ENCODE assay signal across 9 cellular contexts in the genomic region with DNA sequence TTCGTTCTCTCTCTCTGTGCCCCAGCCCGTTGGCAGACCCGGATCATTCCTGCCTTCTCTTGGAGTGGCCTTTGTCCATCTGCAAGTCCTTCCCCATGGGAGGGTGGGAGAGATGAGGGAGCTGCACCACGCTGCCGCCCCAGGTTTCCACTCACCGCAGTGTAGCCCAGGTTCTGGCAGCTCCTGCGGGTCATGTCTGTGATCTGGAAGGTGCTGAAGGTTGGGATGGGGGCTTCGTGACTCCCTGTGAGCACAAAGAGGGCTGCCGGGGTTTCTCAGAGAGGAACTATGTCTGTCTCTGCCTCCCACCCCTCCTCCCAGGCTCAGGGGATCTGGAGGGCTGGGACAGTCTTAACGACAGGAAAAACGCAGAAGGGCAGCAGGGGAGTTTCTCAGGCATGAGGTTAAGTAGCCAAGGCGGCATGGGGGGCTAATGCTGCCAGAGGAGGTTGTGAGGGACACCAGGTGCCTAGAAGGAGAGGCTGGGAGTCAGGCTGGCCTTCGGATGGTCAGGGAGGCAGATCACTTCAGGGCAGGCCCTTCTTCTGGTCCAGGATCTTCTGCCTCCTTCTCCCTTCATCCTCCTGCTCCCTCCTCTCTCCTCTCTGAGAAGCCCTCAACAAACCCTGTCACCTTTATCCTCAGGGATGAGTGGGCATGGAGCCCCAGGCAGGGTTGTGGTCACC. TPM values are rescaled to one million over a fixed set of nuclear protein-coding genes. Genes with fewer than 3 reads are reported as not detected.
DNase-seq lines count a peak whose midpoint lies in the region; ATAC-seq and TF ChIP-seq lines count a peak whose summit lies in the region.
"Had no signal": no experiment of that assay in that cellular context is flagged by ENCODE, and none has a peak within 500 bp of the region (broad histone marks: within the 10 kb centered on the region; RNA-seq: fewer than 3 reads in every experiment).

No MANE protein-coding gene starts in this region.

- no peaks in the 10 kb centered on the region for H3K9me3 Mint-ChIP-seq in central memory CD8-positive, alpha-beta T cell
- H3K9me3 Mint-ChIP-seq in nephron, result peaks cover 6% of the 10 kb centered on the region

- H3K27me3 Mint-ChIP-seq in central memory CD8-positive, alpha-beta T cell, result no peaks in the 10 kb centered on the region
- peaks cover 23% of the 10 kb centered on the region for H3K27me3 Mint-ChIP-seq in nephron (ENCODE audit: low read depth)

- H3K36me3 Mint-ChIP-seq in central memory CD8-positive, alpha-beta T cell (ENCODE audit: insufficient read depth), result peaks cover 48% of the 10 kb centered on the region
- H3K36me3 Mint-ChIP-seq in nephron (ENCODE audit: low read depth), result no peaks in the 10 kb centered on the region

- H3K4me2 ChIP-seq in BLaER1 treated with 17β-estradiol and CSF1 and Interleukin-3, amounts not matched to agents 10 nM and 100 nM, result peak overlapping the region; percentile 84 to 100 (median 92)
- peak overlapping the region; percentile 72 for H3K4me2 ChIP-seq in OCI-LY3 (ENCODE audit: low read length)

- H3K4me1 Mint-ChIP-seq in central memory CD8-positive, alpha-beta T cell, result peaks cover 61% of the 10 kb centered on the region
- H3K4me1 Mint-ChIP-seq in nephron, result peaks cover 47% of the 10 kb centered on the region

- H3K27me3 ChIP-seq in BLaER1 treated with 17β-estradiol and CSF1 and Interleukin-3, amounts not matched to agents 10 nM and 100 nM, result no peaks in the 10 kb centered on the region
- no peaks in the 10 kb centered on the region for H3K27me3 ChIP-seq in OCI-LY3 (ENCODE audit: low read depth, low read length)

- no peak for ATAC-seq in central memory CD8-positive, alpha-beta T cell (replicated peaks; ENCODE audit: extremely low read depth, poor library complexity, severe bottlenecking)
- no peak for ATAC-seq in HG03520 (IDR thresholded peaks at IDR 0.05; ENCODE audit: unreplicated experiment)

- H3K27ac ChIP-seq in BLaER1 treated with 17β-estradiol and CSF1 and Interleukin-3, amounts not matched to agents 10 nM and 100 nM, result peak overlapping the region; percentile 52 to 83 (median 76); a peak in 21 of 22 replicates
- peak overlapping the region; percentile 4; the same call in 1 of the 2 replicates for H3K27ac ChIP-seq in OCI-LY3 (ENCODE audit: low read length)

- peaks cover 0 to 21% (median 0%) of the 10 kb centered on the region in 11 experiments; a peak in 5 of 22 replicates for H3K36me3 ChIP-seq in BLaER1 treated with 17β-estradiol and CSF1 and Interleukin-3, amounts not matched to agents 10 nM and 100 nM
- H3K36me3 ChIP-seq in OCI-LY3 (replicated peaks; ENCODE audit: low read depth, low read length), result peaks cover 4% of the 10 kb centered on the region

- H4K20me1 ChIP-seq in BLaER1 treated with 17β-estradiol and CSF1 and Interleukin-3, amounts not matched to agents 10 nM and 100 nM, result peaks cover 0 to 5% (median 0%) of the 10 kb centered on the region in 11 experiments; a peak in 1 of 22 replicates
- no peaks in the 10 kb centered on the region for H4K20me1 ChIP-seq in OCI-LY3 (ENCODE audit: insufficient read depth, low read length)

- no peak for TF ChIP-seq CTCF in OCI-LY3 (IDR thresholded peaks at IDR 0.05; ENCODE audit: low read depth, low read length)
- TF ChIP-seq CTCF in nephron (IDR thresholded peaks at IDR 0.05; ENCODE audit: unreplicated experiment in 3 of 3), result no peak

- peaks cover 54 to 72% (median 65%) of the 10 kb centered on the region in 10 experiments for H3K4me1 ChIP-seq in BLaER1 treated with 17β-estradiol and CSF1 and Interleukin-3, amounts not matched to agents 10 nM and 100 nM
- H3K4me1 ChIP-seq in OCI-LY3 (ENCODE audit: low read length), result peaks cover 13% of the 10 kb centered on the region

- H3K4me3 Mint-ChIP-seq in central memory CD8-positive, alpha-beta T cell, result peak overlapping the region; percentile 82
- H3K4me3 Mint-ChIP-seq in nephron, result no peak overlapping the region

- DNase-seq in central memory CD8-positive, alpha-beta T cell (ENCODE audit: low spot score in 2 of 2), result no peak
- DNase-seq in DMS114 treated with DMSO at 0.1 percent for 48 hours (lab: John Stamatoyannopoulos, UW; ENCODE audit: unreplicated experiment) (no peak), dermis blood vessel endothelial cell (no peak), NCI-H2196 treated with DMSO at 0.1 percent for 48 hours (lab: John Stamatoyannopoulos, UW; ENCODE audit: unreplicated experiment) (no peak)
- DNase-seq: Calu3 had no signal

- H3K9me3 ChIP-seq in BLaER1 treated with 17β-estradiol and CSF1 and Interleukin-3, amounts not matched to agents 10 nM and 100 nM (replicated peaks in 1 of 11), result no peaks in the 10 kb centered on the region
- no peaks in the 10 kb centered on the region for H3K9me3 ChIP-seq in OCI-LY3 (ENCODE audit: insufficient read depth, low read length)

- H3K27ac Mint-ChIP-seq in central memory CD8-positive, alpha-beta T cell (ENCODE audit: low read depth), result peak overlapping the region; percentile 97
- H3K27ac Mint-ChIP-seq in nephron, result peak overlapping the region; percentile 86 to 91 (median 91)

- H2AFZ ChIP-seq in OCI-LY3 (ENCODE audit: low read depth, low read length), result no peak overlapping the region

- no peaks in the 10 kb centered on the region for H3K79me2 ChIP-seq in OCI-LY3 (ENCODE audit: low read length)

- H3K9ac ChIP-seq in BLaER1 treated with 17β-estradiol and CSF1 and Interleukin-3, amounts not matched to agents 10 nM and 100 nM, result peak overlapping the region; percentile 58 to 81 (median 71)
- peak overlapping the region; percentile 57 for H3K9ac ChIP-seq in OCI-LY3 (ENCODE audit: low read length)

- H3K4me3 ChIP-seq in BLaER1 treated with 17β-estradiol and CSF1 and Interleukin-3, amounts not matched to agents 10 nM and 100 nM, result peak overlapping the region; percentile 22 to 66 (median 51); a peak in 19 of 20 replicates
- peak overlapping the region; percentile 72 for H3K4me3 ChIP-seq in OCI-LY3 (ENCODE audit: low read length)

RNA-seq across cellular contexts. Expression of a gene that starts 0.7 kb away (rescaled TPM):
- total RNA-seq in dermis blood vessel endothelial cell, result not detected in 2 replicates

RNA-seq across cellular contexts. Expression of a gene that starts 42.9 kb away (rescaled TPM):
- not detected in 2 replicates for total RNA-seq in dermis blood vessel endothelial cell
- total RNA-seq: Calu3 had no signal

RNA-seq across cellular contexts. Expression of a gene that starts 44.7 kb away (rescaled TPM):
- not detected in 2 replicates for total RNA-seq in dermis blood vessel endothelial cell
- total RNA-seq: Calu3 had no signal

RNA-seq across cellular contexts. Expression of a gene that starts 48.7 kb away (rescaled TPM):
- total RNA-seq in dermis blood vessel endothelial cell, result 12.3 and 15.6 TPM in 2 replicates
